In the genomic region with DNA sequence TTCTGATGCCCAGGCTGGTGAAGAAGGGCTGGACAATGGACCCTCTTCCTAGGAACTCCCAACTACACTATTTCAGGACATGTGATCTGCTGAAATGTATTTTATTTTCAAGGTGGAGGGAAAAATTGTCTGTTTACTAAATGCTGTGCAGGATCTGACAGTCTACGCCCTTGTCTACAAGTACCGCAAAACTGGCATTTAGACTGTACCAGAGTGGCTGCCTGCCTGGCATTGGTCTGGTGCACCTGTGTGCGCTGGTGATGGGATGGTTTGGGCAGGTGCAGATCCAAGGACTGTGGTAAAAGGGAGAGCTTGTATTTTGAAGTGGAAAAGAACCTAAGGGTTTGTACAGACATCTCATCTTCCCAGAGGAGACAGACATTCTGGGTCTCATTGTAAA, we compare ENCODE assay signal across 15 cellular contexts.
"Had no signal": no experiment of that assay in that cellular context is flagged by ENCODE, and none has a peak within 500 bp of the region (broad histone marks: within the 10 kb centered on the region; RNA-seq: fewer than 3 reads in every experiment).

No MANE protein-coding gene starts in this region.

- H3K9me3 ChIP-seq: psoas muscle, right lobe of liver, tibial artery, upper lobe of right lung had no signal

- H3K4me3 ChIP-seq: heart right ventricle, psoas muscle, right lobe of liver, tibial artery, upper lobe of right lung had no signal

- H3K27me3 ChIP-seq: right lobe of liver had no signal

- ATAC-seq: effector memory CD8-positive, alpha-beta T cell; heart right ventricle; left lobe of liver; naive thymus-derived CD4-positive, alpha-beta T cell; psoas muscle; right lobe of liver; stimulated activated memory B cell treated with anti-CD40 and anti-IgM and Interleukin-4, amounts not matched to agents 10 μg/mL and 1 μg/mL and 100 μg/mL, for 72 hours; upper lobe of right lung had no signal

- H3K36me3 ChIP-seq: heart right ventricle, right lobe of liver, tibial artery, upper lobe of right lung had no signal

- DNase-seq: effector memory CD8-positive, alpha-beta T cell; foreskin melanocyte; heart right ventricle; islet precursor cell; mammary epithelial cell; naive thymus-derived CD4-positive, alpha-beta T cell; nephron progenitor cell; psoas muscle; retina; right lobe of liver; stimulated activated CD4-positive, alpha-beta T cell treated with anti-CD3 and anti-CD28 coated beads, Interleukin-4, amount 100 ng/mL, for 1 hour; tibial artery; upper lobe of right lung had no signal

- H3K27ac ChIP-seq: heart right ventricle, psoas muscle, right lobe of liver, tibial artery, upper lobe of right lung had no signal

- H3K4me1 ChIP-seq: heart right ventricle, psoas muscle, right lobe of liver, tibial artery, upper lobe of right lung had no signal
